In the genomic region with DNA sequence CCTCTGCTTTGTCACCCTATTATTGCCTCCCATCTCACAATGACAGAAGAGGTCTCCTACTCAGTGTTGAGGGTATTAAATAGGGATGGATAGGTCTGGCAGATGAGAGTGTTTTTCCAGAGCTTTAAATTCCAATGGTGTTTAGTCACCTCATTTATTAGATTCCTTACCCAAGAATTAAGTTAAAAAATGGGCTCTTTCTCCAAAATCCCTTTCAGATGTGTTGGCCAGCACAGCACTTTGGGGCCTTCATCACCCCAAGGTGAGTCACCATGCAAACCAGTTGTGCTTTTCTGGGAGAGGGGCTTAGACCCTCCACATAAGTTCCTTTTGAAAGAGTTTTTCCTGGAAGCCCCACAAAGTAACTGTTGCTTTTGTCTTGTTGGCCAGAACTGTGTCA, we compare ENCODE assay signal across 1 cellular context.
TF ChIP-seq lines count a peak whose summit lies in the region.

No MANE protein-coding gene starts in this region.

TF ChIP-seq in H1, 55 proteins besides CTCF, POLR2A, EP300 and RAD21 (continued from another document):
- TF ChIP-seq, protein P1, sequence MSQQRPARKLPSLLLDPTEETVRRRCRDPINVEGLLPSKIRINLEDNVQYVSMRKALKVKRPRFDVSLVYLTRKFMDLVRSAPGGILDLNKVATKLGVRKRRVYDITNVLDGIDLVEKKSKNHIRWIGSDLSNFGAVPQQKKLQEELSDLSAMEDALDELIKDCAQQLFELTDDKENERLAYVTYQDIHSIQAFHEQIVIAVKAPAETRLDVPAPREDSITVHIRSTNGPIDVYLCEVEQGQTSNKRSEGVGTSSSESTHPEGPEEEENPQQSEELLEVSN (IDR thresholded peaks at IDR 0.05): no peak
- TF ChIP-seq MAFK (IDR thresholded peaks at IDR 0.05; ENCODE audit: low read depth, low read length) (no peak), TEAD4 (IDR thresholded peaks at IDR 0.05; ENCODE audit: low read depth, low read length) (no peak), KDM5A (IDR thresholded peaks at IDR 0.05; ENCODE audit: low read length) (no peak)
